8 cellular contexts compared by ENCODE assay signal in the genomic region with DNA sequence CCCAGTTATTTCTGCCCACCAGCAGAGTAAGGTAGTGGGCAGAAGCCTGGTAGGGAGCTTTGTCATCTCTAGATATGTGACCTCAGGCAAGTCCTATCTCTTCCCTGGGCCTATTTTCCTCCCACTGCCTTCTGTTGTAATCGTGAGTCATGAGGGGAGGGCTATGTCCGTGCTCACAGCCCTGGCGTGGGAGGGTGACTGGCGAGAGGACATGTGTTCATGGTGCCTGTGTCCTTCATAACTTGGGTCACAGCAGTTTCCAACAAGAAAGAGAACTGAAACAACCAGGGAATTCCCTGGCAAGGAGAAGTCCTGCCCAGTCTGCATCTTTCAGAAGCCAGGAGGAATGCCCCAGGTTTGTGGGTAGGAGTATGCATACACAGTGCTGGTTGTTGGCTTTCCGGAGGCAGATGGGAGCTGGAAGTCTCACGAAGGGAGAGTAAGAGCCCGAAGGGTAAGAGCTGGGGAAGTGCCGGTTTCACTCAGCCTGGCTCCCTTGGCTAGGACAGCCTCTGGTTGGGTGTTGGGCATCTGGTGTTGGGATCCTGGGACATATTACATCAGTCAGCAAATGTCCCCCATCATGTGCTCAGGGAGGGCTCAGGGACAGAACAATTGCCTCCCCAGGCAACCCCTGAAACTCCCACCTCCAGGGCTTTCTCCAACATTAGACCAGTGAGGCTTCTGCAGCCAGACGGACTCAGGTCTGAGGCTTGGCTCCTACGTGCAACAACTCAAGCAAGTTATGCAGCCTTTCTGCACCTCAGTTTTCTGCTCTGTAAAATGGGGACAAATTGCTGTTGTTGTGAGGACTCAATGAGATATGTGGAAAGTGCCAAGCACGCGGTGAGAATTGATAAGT. TPM values are rescaled to one million over a fixed set of nuclear protein-coding genes. Genes with fewer than 3 reads are reported as not detected.
DNase-seq lines count a peak whose midpoint lies in the region; ATAC-seq and TF ChIP-seq lines count a peak whose summit lies in the region.

No MANE protein-coding gene starts in this region.

- H3K4me3 Mint-ChIP-seq in chondrocyte (ENCODE audit: unreplicated experiment): no peak overlapping the region

- H3K27ac Mint-ChIP-seq in chondrocyte (ENCODE audit: unreplicated experiment): no peak overlapping the region

- no peak overlapping the region for H3K4me3 ChIP-seq in AG10803 (ENCODE audit: low read length)

- TF ChIP-seq CTCF in AG10803 (conservative IDR thresholded peaks at IDR 0.05; ENCODE audit: low read length) (no peak), chondrocyte (IDR thresholded peaks at IDR 0.05) (no peak)

- peaks cover 1% of the 10 kb centered on the region for H3K36me3 Mint-ChIP-seq in chondrocyte (ENCODE audit: low read depth)

- H3K4me1 Mint-ChIP-seq in chondrocyte (ENCODE audit: low read depth): peaks cover 13% of the 10 kb centered on the region

- DNase-seq in AG10803 (ENCODE audit: low read depth) (peak; percentile 80), HS-5 (ENCODE audit: low read depth) (peak; percentile 67), chondrocyte (ENCODE audit: low spot score) (peak; percentile 47), putamen (ENCODE audit: low spot score) (peak; percentile 42), NCI-H1105 (lab: John Stamatoyannopoulos, UW) (no peak), GM19238 (ENCODE audit: insufficient read length, low spot score) (no peak)
- DNase-seq in stimulated activated CD4-positive, alpha-beta T cell treated with anti-CD3 and anti-CD28 coated beads, Interleukin-4, amount 100 ng/mL, for 1 hour: no peak

- ATAC-seq in GM19455 (IDR thresholded peaks at IDR 0.05; ENCODE audit: unreplicated experiment): peak; percentile 58

- peaks cover 44% of the 10 kb centered on the region for H3K27me3 Mint-ChIP-seq in chondrocyte (ENCODE audit: low read depth)

- H3K9me3 Mint-ChIP-seq in chondrocyte (ENCODE audit: low read depth): no peaks in the 10 kb centered on the region

RNA-seq across cellular contexts. Expression of a gene that starts 4.3 kb away (rescaled TPM):
- not detected in 3 replicates for total RNA-seq in chondrocyte

RNA-seq across cellular contexts. Expression of a gene that starts 9.3 kb away (rescaled TPM):
- not detected in 3 replicates for total RNA-seq in chondrocyte

RNA-seq across cellular contexts. Expression of a gene that starts 57.4 kb away (rescaled TPM):
- total RNA-seq in chondrocyte: 100 to 142 TPM (median 102 TPM) in 3 replicates

Comparison
In these comparisons a context has a peak if more than half of its experiments do, and no peak if none do; other contexts are left out.
1. DNase-seq: peak in AG10803 (single experiment), HS-5 (single experiment), chondrocyte (single experiment) and putamen (single experiment); none in NCI-H1105 (single experiment), GM19238 (single experiment) and stimulated activated CD4-positive, alpha-beta T cell treated with anti-CD3 and anti-CD28 coated beads, Interleukin-4, amount 100 ng/mL, for 1 hour (single experiment).